ENCODE assay signal across 23 cellular contexts in genomic region chr3:27287052-27287451, GRCh38.
"Had no signal": no experiment of that assay in that cellular context is flagged by ENCODE, and none has a peak within 500 bp of the region (broad histone marks: within the 10 kb centered on the region; RNA-seq: fewer than 3 reads in every experiment).

No MANE protein-coding gene starts in this region.

- H3K27ac ChIP-seq: SJSA1, SK-N-MC had no signal

- H3K36me3 ChIP-seq: MG63, SJSA1 had no signal

- H3K4me3 ChIP-seq: MG63, SJSA1, SK-N-MC had no signal

- H3K9me3 ChIP-seq: MG63, SJSA1 had no signal

- H3K27me3 ChIP-seq: MG63, SJSA1 had no signal

- DNase-seq: IMR-90, Karpas-422, KG1, MG63, NCI-H1092, NCI-H1105 treated with DMSO at 0.1 percent for 48 hours, NCI-H1417 treated with DMSO at 0.1 percent for 48 hours, NCI-H146, NCI-H1694 treated with DMSO at 0.1 percent for 48 hours, NCI-H2029, NCI-H2081 treated with DMSO at 0.1 percent for 48 hours, NCI-H2171, NCI-H226, NCI-H446, NCI-H510A, NCI-H524 treated with DMSO at 0.1 percent for 48 hours, NCI-H69, NCI-H774, Right ventricle myocardium superior, RPMI8226, SIG-M5 had no signal
